Comparison of ENCODE assay signal across 1 cellular context in genomic region chr3:10489746-10490483, GRCh38.
TF ChIP-seq lines count a peak whose summit lies in the region.

No MANE protein-coding gene starts in this region.

TF ChIP-seq in HepG2, 621 proteins besides CTCF, POLR2A, EP300 and RAD21 (continued from another document):
- TF ChIP-seq ONECUT2 (CRISPR knock-in tag; IDR thresholded peaks at IDR 0.05) = no peak
- TF ChIP-seq ZNF687 (CRISPR knock-in tag; IDR thresholded peaks at IDR 0.05) = peak; percentile 16; the same call in 1 of the 2 replicates
- no peak for TF ChIP-seq ZBTB4 (CRISPR knock-in tag; IDR thresholded peaks at IDR 0.05; ENCODE audit: borderline replicate concordance)
- TF ChIP-seq ZNF614 (CRISPR knock-in tag; IDR thresholded peaks at IDR 0.05; ENCODE audit: borderline replicate concordance) = no peak
- TF ChIP-seq ZBTB34 (CRISPR knock-in tag; IDR thresholded peaks at IDR 0.05) = no peak
- TF ChIP-seq CBX1 (IDR thresholded peaks at IDR 0.05; ENCODE audit: low read depth) = no peak
- TF ChIP-seq SUZ12 (IDR thresholded peaks at IDR 0.05; ENCODE audit: low read depth, low read length) = no peak
- no peak for TF ChIP-seq ZBTB7A (CRISPR knock-in tag; IDR thresholded peaks at IDR 0.05)
- peak; percentile 31 for TF ChIP-seq ZNF883 (CRISPR knock-in tag; IDR thresholded peaks at IDR 0.05; ENCODE audit: not compliant biosample characterization)
- 0 out of 2 replicates have a peak, but pooled peaks have one; percentile 39 for TF ChIP-seq ZNF607 (CRISPR knock-in tag; IDR thresholded peaks at IDR 0.05; ENCODE audit: borderline replicate concordance)
- peak; percentile 13; the same call in 1 of the 2 replicates for TF ChIP-seq SETDB1 (CRISPR knock-in tag; IDR thresholded peaks at IDR 0.05; ENCODE audit: borderline replicate concordance)
- 0 out of 2 replicates have a peak, but pooled peaks have one; percentile 46 for TF ChIP-seq CHD4 (IDR thresholded peaks at IDR 0.05; ENCODE audit: borderline replicate concordance, low read length)
- no peak for TF ChIP-seq ZNF839 (CRISPR knock-in tag; IDR thresholded peaks at IDR 0.05; ENCODE audit: borderline replicate concordance)
- 0 out of 2 replicates have a peak, but pooled peaks have one; percentile 27 for TF ChIP-seq HBP1 (CRISPR knock-in tag; IDR thresholded peaks at IDR 0.05; ENCODE audit: low read depth)
- TF ChIP-seq ZNF235 (CRISPR knock-in tag; IDR thresholded peaks at IDR 0.05; ENCODE audit: borderline replicate concordance) = no peak
- peak; percentile 39; the same call in 1 of the 2 replicates for TF ChIP-seq RARA (CRISPR knock-in tag; IDR thresholded peaks at IDR 0.05)
- no peak for TF ChIP-seq ZSCAN12 (CRISPR knock-in tag; IDR thresholded peaks at IDR 0.05)
- TF ChIP-seq ZNF3 (CRISPR knock-in tag; IDR thresholded peaks at IDR 0.05) = 0 out of 2 replicates have a peak, but pooled peaks have one; percentile 30
- no peak for TF ChIP-seq ZBTB1 (CRISPR knock-in tag; IDR thresholded peaks at IDR 0.05; ENCODE audit: borderline replicate concordance)
- no peak for TF ChIP-seq DRAP1 (CRISPR knock-in tag; IDR thresholded peaks at IDR 0.05)
- no peak for TF ChIP-seq ZFP1 (CRISPR knock-in tag; IDR thresholded peaks at IDR 0.05)
- TF ChIP-seq ZEB1 (IDR thresholded peaks at IDR 0.05; ENCODE audit: insufficient replicate concordance, low read depth) = no peak
- TF ChIP-seq CEBPB (IDR thresholded peaks at IDR 0.05; ENCODE audit: borderline replicate concordance, low read depth, low read length) = peak; percentile 2; the same call in 1 of the 2 replicates
- no peak for TF ChIP-seq ZC3H4 (CRISPR knock-in tag; IDR thresholded peaks at IDR 0.05; ENCODE audit: borderline replicate concordance)
- TF ChIP-seq ZNF337 (CRISPR knock-in tag; IDR thresholded peaks at IDR 0.05; ENCODE audit: borderline replicate concordance, low read depth) = no peak
- TF ChIP-seq NR2F6 (IDR thresholded peaks at IDR 0.05) = peak; percentile 38
- peak; percentile 49; the same call in 1 of the 2 replicates for TF ChIP-seq NR2F6 (CRISPR knock-in tag; IDR thresholded peaks at IDR 0.05)
- TF ChIP-seq MED1 (CRISPR knock-in tag; IDR thresholded peaks at IDR 0.05) = no peak
- no peak for TF ChIP-seq ZSCAN29 (CRISPR knock-in tag; conservative IDR thresholded peaks at IDR 0.05)
- no peak for TF ChIP-seq ZNF281 (CRISPR knock-in tag; IDR thresholded peaks at IDR 0.05; ENCODE audit: borderline replicate concordance)
- peak; percentile 83 for TF ChIP-seq ZNF770 (CRISPR knock-in tag; IDR thresholded peaks at IDR 0.05)
- no peak for TF ChIP-seq SRY (CRISPR knock-in tag; IDR thresholded peaks at IDR 0.05)
- TF ChIP-seq ZFP91 (CRISPR knock-in tag; IDR thresholded peaks at IDR 0.05; ENCODE audit: borderline replicate concordance) = peak; percentile 28; the same call in 1 of the 2 replicates
- no peak for TF ChIP-seq SRF (IDR thresholded peaks at IDR 0.05; ENCODE audit: low read depth, low read length)
- 0 out of 2 replicates have a peak, but pooled peaks have one; percentile 8 for TF ChIP-seq ZFX (CRISPR knock-in tag; IDR thresholded peaks at IDR 0.05; ENCODE audit: low read depth)
- TF ChIP-seq GZF1 (CRISPR knock-in tag; IDR thresholded peaks at IDR 0.05) = no peak
- no peak for TF ChIP-seq POLR2AphosphoS2 (IDR thresholded peaks at IDR 0.05; ENCODE audit: low read depth, low read length)
- no peak for TF ChIP-seq MED13 (CRISPR knock-in tag; IDR thresholded peaks at IDR 0.05)
